Comparison of ENCODE assay signal across 24 cellular contexts in the genomic region with DNA sequence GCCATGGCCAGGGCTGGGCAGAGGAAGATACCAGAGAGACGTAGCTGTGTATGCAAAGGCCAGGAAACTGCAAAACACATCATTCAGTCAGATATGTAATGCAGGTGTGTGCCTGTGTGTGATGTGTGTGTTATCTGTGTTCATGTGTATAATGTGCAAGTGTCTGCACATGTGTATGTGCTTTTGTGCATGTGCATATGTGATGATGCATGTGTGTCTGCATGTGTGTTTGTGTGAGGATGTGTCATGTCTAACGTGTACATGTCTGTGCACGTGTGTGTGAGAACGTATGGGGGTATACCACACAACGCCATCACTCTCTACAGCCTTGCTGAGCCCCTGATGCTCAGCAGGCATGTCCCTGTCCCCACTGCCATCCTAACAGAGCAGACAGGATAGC. TPM values are rescaled to one million over a fixed set of nuclear protein-coding genes. Genes with fewer than 3 reads are reported as not detected.
A peak's percentile ranks its signal among the peaks of the same experiment; 100 is the strongest.
DNase-seq lines count a peak whose midpoint lies in the region; ATAC-seq, FAIRE-seq and TF ChIP-seq lines count a peak whose summit lies in the region.
"Had no signal": no experiment of that assay in that cellular context is flagged by ENCODE, and none has a peak within 500 bp of the region (broad histone marks: within the 10 kb centered on the region; RNA-seq: fewer than 3 reads in every experiment).

No MANE protein-coding gene starts in this region.

- no peaks in the 10 kb centered on the region for H3K9me3 ChIP-seq in endothelial cell of umbilical vein (replicated peaks; ENCODE audit: control insufficient read depth, insufficient read depth, low read length)
- H3K9me3 ChIP-seq in osteoblast (ENCODE audit: low read depth, low read length) = no peaks in the 10 kb centered on the region

- TF ChIP-seq CTCF in bronchial epithelial cell (IDR thresholded peaks at IDR 0.05; ENCODE audit: insufficient read depth, low read length, severe bottlenecking) (no peak), endothelial cell of umbilical vein (IDR thresholded peaks at IDR 0.05; ENCODE audit: extremely low read depth in 1 of 2, insufficient read depth in 1 of 2, low read depth in 1 of 2, low read length in 2 of 2) (no peak), osteoblast (IDR thresholded peaks at IDR 0.05; ENCODE audit: extremely low read depth, low read depth, low read length) (no peak)

- H3K4me2 ChIP-seq in endothelial cell of umbilical vein (ENCODE audit: insufficient read depth, low read length) = no peak overlapping the region
- H3K4me2 ChIP-seq in osteoblast (ENCODE audit: insufficient read depth, low read length) = no peak overlapping the region
- H3K4me2 ChIP-seq: GM23338 had no signal

- intact Hi-C loops in endothelial cell of umbilical vein (cut with micrococcal nuclease) = no loop called here

- H3K36me3 ChIP-seq in bronchial epithelial cell (ENCODE audit: control insufficient read depth, insufficient read depth, low read length) (no peaks in the 10 kb centered on the region), endothelial cell of umbilical vein (ENCODE audit: control insufficient read depth in 2 of 2, extremely low read depth in 1 of 2, insufficient read depth in 2 of 2, low read length in 2 of 2) (no peaks in the 10 kb centered on the region), osteoblast (ENCODE audit: insufficient read depth, low read length) (no peaks in the 10 kb centered on the region)

- no peaks in the 10 kb centered on the region for H3K4me1 Mint-ChIP-seq in stimulated activated naive B cell treated with anti-CD40 and anti-IgM and Interleukin-4, amounts not matched to agents 10 μg/mL and 1 μg/mL and 100 μg/mL, for 72 hours
- H3K4me1 Mint-ChIP-seq: CD4-positive, alpha-beta memory T cell; GM23338; H9 had no signal

- H3K27ac ChIP-seq in endothelial cell of umbilical vein (ENCODE audit: insufficient read depth, low read depth, low read length) (no peak overlapping the region), osteoblast (ENCODE audit: low read depth, low read length) (no peak overlapping the region)

- POLR2A ChIA-PET in endothelial cell of umbilical vein (lab: Charles Lee) = no interaction called here

- no peaks in the 10 kb centered on the region for H3K4me1 ChIP-seq in endothelial cell of umbilical vein (ENCODE audit: control insufficient read depth, extremely low read depth, insufficient read depth, low read length)
- H3K4me1 ChIP-seq in osteoblast (ENCODE audit: insufficient read depth, low read length) = no peaks in the 10 kb centered on the region

- H4K20me1 ChIP-seq in endothelial cell of umbilical vein (replicated peaks; ENCODE audit: control insufficient read depth, extremely low read depth, insufficient read depth, low read length) (no peaks in the 10 kb centered on the region), osteoblast (ENCODE audit: insufficient read depth, low read length) (no peaks in the 10 kb centered on the region)

- dilution Hi-C loops in endothelial cell of umbilical vein (cut with MboI; ENCODE audit: extremely low pct_ligation_motif_present, low sequenced_read_pairs) = no loop called here

- CTCF ChIA-PET in endothelial cell of umbilical vein (lab: Charles Lee) = no interaction called here

- FAIRE-seq in bronchial epithelial cell (lab: Jason Lieb, UNC) = peak; percentile 28
- no peak for FAIRE-seq in endothelial cell of umbilical vein (lab: Jason Lieb, UNC)
- FAIRE-seq: GM12891, GM18507 had no signal

- H3K27me3 Mint-ChIP-seq in stimulated activated naive B cell treated with anti-CD40 and anti-IgM and Interleukin-4, amounts not matched to agents 10 μg/mL and 1 μg/mL and 100 μg/mL, for 72 hours = peaks cover 51 to 54% of the 10 kb centered on the region in 2 donors

- H3K27ac Mint-ChIP-seq in stimulated activated naive B cell treated with anti-CD40 and anti-IgM and Interleukin-4, amounts not matched to agents 10 μg/mL and 1 μg/mL and 100 μg/mL, for 72 hours = no peak overlapping the region
- H3K27ac Mint-ChIP-seq: GM23338, H9 had no signal

- no peak for TF ChIP-seq POLR2A in endothelial cell of umbilical vein (IDR thresholded peaks at IDR 0.05; ENCODE audit: low read depth, low read length)

- no peak overlapping the region for H3K4me3 ChIP-seq in bronchial epithelial cell (ENCODE audit: low read depth, low read length)
- no peak overlapping the region for H3K4me3 ChIP-seq in endothelial cell of umbilical vein (replicated peaks in 1 of 3; ENCODE audit: insufficient read depth in 1 of 3, low read depth in 1 of 3, low read length in 3 of 3)
- no peak overlapping the region for H3K4me3 ChIP-seq in osteoblast (ENCODE audit: insufficient read depth, low read length)
- H3K4me3 ChIP-seq: GM23338 had no signal

- H3K27me3 ChIP-seq in bronchial epithelial cell (ENCODE audit: control insufficient read depth, insufficient read depth, low read length) (peaks cover 5% of the 10 kb centered on the region), endothelial cell of umbilical vein (ENCODE audit: control insufficient read depth in 2 of 2, insufficient read depth in 2 of 2, low read length in 2 of 2) (peaks cover 5 to 12% of the 10 kb centered on the region in 2 experiments), osteoblast (ENCODE audit: insufficient read depth, low read length) (peaks cover 15% of the 10 kb centered on the region)

- no peaks in the 10 kb centered on the region for H3K9me1 ChIP-seq in endothelial cell of umbilical vein (replicated peaks; ENCODE audit: control insufficient read depth, extremely low read depth, insufficient read depth, low read length)

- no peak overlapping the region for H3K9ac ChIP-seq in endothelial cell of umbilical vein (replicated peaks; ENCODE audit: extremely low read depth, insufficient read depth, low read length)

- BruUV-seq in endothelial cell of umbilical vein (replicated peaks; lab: Mats Ljungman, UMichigan) = no TSS peak

- H3K79me2 ChIP-seq in endothelial cell of umbilical vein (ENCODE audit: control insufficient read depth, insufficient read depth, low read length) = no peaks in the 10 kb centered on the region
- H3K79me2 ChIP-seq in osteoblast (ENCODE audit: insufficient read depth, low read length) = no peaks in the 10 kb centered on the region

- no peaks in the 10 kb centered on the region for H3K36me3 Mint-ChIP-seq in stimulated activated naive B cell treated with anti-CD40 and anti-IgM and Interleukin-4, amounts not matched to agents 10 μg/mL and 1 μg/mL and 100 μg/mL, for 72 hours
- H3K36me3 Mint-ChIP-seq: CD4-positive, alpha-beta memory T cell had no signal

- DNase-seq in bronchial epithelial cell (ENCODE audit: low read depth) = no peak
- no peak for DNase-seq in endothelial cell of umbilical vein (ENCODE audit: low read depth, low spot score)
- peak; percentile 21 for DNase-seq in osteoblast (ENCODE audit: insufficient read length, low spot score, missing footprints)
- no peak for DNase-seq in stimulated activated naive B cell treated with anti-CD40 and anti-IgM and Interleukin-4, amounts not matched to agents 10 μg/mL and 1 μg/mL and 100 μg/mL, for 72 hours
- no peak for DNase-seq in stimulated activated naive CD4-positive, alpha-beta T cell (lab: John Stamatoyannopoulos, UW)
- DNase-seq: C1 segment of cervical spinal cord; Calu3; CD4-positive, alpha-beta memory T cell; COR-L47; DMS53; DMS79 treated with DMSO at 0.1 percent for 48 hours; GF-D8; H9 had no signal

- no peak for ATAC-seq in stimulated activated naive B cell treated with anti-CD40 and anti-IgM and Interleukin-4, amounts not matched to agents 10 μg/mL and 1 μg/mL and 100 μg/mL, for 72 hours (replicated peaks)
- ATAC-seq in HG03520 (IDR thresholded peaks at IDR 0.05; ENCODE audit: unreplicated experiment) = no peak
- ATAC-seq: GM23338, HCT116 had no signal

- no peaks in the 10 kb centered on the region for H3K9me3 Mint-ChIP-seq in stimulated activated naive B cell treated with anti-CD40 and anti-IgM and Interleukin-4, amounts not matched to agents 10 μg/mL and 1 μg/mL and 100 μg/mL, for 72 hours
- H3K9me3 Mint-ChIP-seq: CD4-positive, alpha-beta memory T cell; GM23338 had no signal

- H3K4me3 Mint-ChIP-seq in stimulated activated naive B cell treated with anti-CD40 and anti-IgM and Interleukin-4, amounts not matched to agents 10 μg/mL and 1 μg/mL and 100 μg/mL, for 72 hours = no peak overlapping the region
- H3K4me3 Mint-ChIP-seq: CD4-positive, alpha-beta memory T cell; GM23338; H9 had no signal

- H2AFZ ChIP-seq in endothelial cell of umbilical vein (ENCODE audit: low read depth, low read length) (no peak overlapping the region), osteoblast (ENCODE audit: low read length) (no peak overlapping the region)
- H2AFZ ChIP-seq: GM23338 had no signal

TF ChIP-seq in endothelial cell of umbilical vein, 7 proteins besides CTCF, POLR2A, EP300 and RAD21:
- TF ChIP-seq, protein P1, sequence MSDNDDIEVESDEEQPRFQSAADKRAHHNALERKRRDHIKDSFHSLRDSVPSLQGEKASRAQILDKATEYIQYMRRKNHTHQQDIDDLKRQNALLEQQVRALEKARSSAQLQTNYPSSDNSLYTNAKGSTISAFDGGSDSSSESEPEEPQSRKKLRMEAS (IDR thresholded peaks at IDR 0.05; ENCODE audit: insufficient read depth, insufficient read length) = peak; percentile 16
- no peak for TF ChIP-seq FOS (IDR thresholded peaks at IDR 0.05; ENCODE audit: borderline replicate concordance, insufficient read depth, low read length)

RNA-seq across cellular contexts. Expression of a gene that starts 9.7 kb away (rescaled TPM):
- not detected in 2 replicates for total RNA-seq in bronchial epithelial cell
- total RNA-seq in endothelial cell of umbilical vein = not detected in 2 replicates
- polyA plus RNA-seq in endothelial cell of umbilical vein = not detected in 2 replicates
- polyA plus RNA-seq in endothelial cell of umbilical vein (2011; cell fraction: cytosol; rRNA removed) = not detected in 2 replicates
- polyA plus RNA-seq in endothelial cell of umbilical vein (2011; cell fraction: nucleus; rRNA removed) = not detected in 2 replicates
- polyA plus RNA-seq in endothelial cell of umbilical vein (2012) = not detected in 2 replicates
- polyA minus RNA-seq in endothelial cell of umbilical vein = not detected in 2 replicates
- 4.8 TPM for polyA minus RNA-seq in endothelial cell of umbilical vein (2011; cell fraction: cytosol; rRNA and poly(A)+ RNA removed)
- not detected in 2 replicates for polyA minus RNA-seq in endothelial cell of umbilical vein (2011; cell fraction: nucleus; rRNA and poly(A)+ RNA removed)
- not detected in 2 replicates for total RNA-seq in osteoblast
- total RNA-seq: A172; A673; CD4-positive, alpha-beta memory T cell; Daoy; G401; H4; H9 had no signal
- polyA plus RNA-seq: BJ; CD4-positive, alpha-beta memory T cell had no signal
